1 cellular context compared by ENCODE assay signal in the genomic region with DNA sequence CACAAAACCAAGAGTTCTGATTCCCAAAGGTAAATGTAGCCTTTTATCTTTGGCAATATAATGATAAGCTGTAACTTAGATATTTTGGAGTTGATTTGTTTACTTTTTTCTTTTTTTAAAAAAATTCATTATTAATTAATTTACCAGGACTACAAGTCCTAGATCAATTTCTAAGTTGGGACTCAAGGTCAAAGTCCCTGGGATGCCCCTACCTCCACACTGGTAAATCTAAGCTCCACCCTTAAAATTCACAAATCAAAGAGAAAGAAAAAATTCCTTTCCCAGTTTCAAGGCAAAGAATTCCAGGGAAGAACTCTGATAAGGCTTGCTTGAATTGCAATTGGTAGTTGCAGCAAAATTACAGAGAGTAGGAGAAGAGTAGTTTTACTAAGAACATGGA.
TF ChIP-seq lines count a peak whose summit lies in the region.

No MANE protein-coding gene starts in this region.

TF ChIP-seq in IMR-90, 13 proteins besides CTCF, POLR2A, EP300 and RAD21:
- TF ChIP-seq CHD1 (IDR thresholded peaks at IDR 0.05; ENCODE audit: low read depth, low read length) (no peak), RCOR1 (IDR thresholded peaks at IDR 0.05; ENCODE audit: insufficient replicate concordance, low read length) (no peak), BHLHE40 (IDR thresholded peaks at IDR 0.05; ENCODE audit: low read depth, low read length) (no peak), MAFK (IDR thresholded peaks at IDR 0.05; ENCODE audit: low read depth, low read length) (no peak), MAZ (IDR thresholded peaks at IDR 0.05; ENCODE audit: borderline replicate concordance, low read depth, low read length) (no peak), MXI1 (IDR thresholded peaks at IDR 0.05; ENCODE audit: borderline replicate concordance, low read depth, low read length) (no peak), CEBPB (IDR thresholded peaks at IDR 0.05; ENCODE audit: low read depth, low read length) (no peak), SMC3 (IDR thresholded peaks at IDR 0.05; ENCODE audit: low read depth, low read length) (no peak), RFX5 (IDR thresholded peaks at IDR 0.05; ENCODE audit: low read depth, low read length) (no peak), FOS (IDR thresholded peaks at IDR 0.05; ENCODE audit: low read depth, low read length) (no peak), NFE2L2 (IDR thresholded peaks at IDR 0.05; ENCODE audit: low read depth, low read length) (no peak)
- TF ChIP-seq, protein P1, sequence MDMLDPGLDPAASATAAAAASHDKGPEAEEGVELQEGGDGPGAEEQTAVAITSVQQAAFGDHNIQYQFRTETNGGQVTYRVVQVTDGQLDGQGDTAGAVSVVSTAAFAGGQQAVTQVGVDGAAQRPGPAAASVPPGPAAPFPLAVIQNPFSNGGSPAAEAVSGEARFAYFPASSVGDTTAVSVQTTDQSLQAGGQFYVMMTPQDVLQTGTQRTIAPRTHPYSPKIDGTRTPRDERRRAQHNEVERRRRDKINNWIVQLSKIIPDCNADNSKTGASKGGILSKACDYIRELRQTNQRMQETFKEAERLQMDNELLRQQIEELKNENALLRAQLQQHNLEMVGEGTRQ (IDR thresholded peaks at IDR 0.05; ENCODE audit: low read depth, low read length): no peak
- TF ChIP-seq, protein P2, sequence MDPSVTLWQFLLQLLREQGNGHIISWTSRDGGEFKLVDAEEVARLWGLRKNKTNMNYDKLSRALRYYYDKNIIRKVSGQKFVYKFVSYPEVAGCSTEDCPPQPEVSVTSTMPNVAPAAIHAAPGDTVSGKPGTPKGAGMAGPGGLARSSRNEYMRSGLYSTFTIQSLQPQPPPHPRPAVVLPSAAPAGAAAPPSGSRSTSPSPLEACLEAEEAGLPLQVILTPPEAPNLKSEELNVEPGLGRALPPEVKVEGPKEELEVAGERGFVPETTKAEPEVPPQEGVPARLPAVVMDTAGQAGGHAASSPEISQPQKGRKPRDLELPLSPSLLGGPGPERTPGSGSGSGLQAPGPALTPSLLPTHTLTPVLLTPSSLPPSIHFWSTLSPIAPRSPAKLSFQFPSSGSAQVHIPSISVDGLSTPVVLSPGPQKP (IDR thresholded peaks at IDR 0.05; ENCODE audit: borderline replicate concordance, low read depth, low read length): no peak
